Comparison of ENCODE assay signal across 16 cellular contexts in the genomic region with DNA sequence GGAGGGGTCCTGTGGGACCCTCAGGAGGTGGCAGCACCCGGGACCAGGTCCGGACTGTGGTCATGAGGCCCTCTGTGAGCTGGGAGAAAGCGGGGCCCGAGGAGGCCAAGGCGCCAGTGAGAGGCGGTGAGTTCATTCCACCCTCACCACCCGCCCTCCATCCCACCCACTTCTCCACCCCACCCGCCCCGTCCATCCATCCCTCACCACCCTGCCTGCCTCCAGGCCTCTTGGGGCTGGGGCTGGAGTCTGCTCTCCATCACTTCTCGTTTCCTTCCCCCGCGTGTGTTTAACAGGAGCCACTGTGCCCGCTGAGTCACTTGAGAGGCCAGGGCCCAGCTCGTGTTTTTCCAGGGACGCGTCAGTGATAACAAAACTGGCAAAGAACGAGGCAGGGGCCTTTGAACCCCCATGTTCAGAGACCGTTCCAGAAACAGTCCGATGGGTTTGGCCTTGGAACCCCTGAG. TPM values are rescaled to one million over a fixed set of nuclear protein-coding genes. Genes with fewer than 3 reads are reported as not detected.
DNase-seq lines count a peak whose midpoint lies in the region; ATAC-seq and TF ChIP-seq lines count a peak whose summit lies in the region.
"Had no signal": no experiment of that assay in that cellular context is flagged by ENCODE, and none has a peak within 500 bp of the region (broad histone marks: within the 10 kb centered on the region; RNA-seq: fewer than 3 reads in every experiment).

No MANE protein-coding gene starts in this region.

- DNase-seq in SK-N-SH (peak; percentile 79), NOMO-1 treated with dmso at 0.1 percent for 144 hours (lab: John Stamatoyannopoulos, UW; ENCODE audit: unreplicated experiment) (peak; percentile 19), epithelial cell of prostate (ENCODE audit: low read depth, low spot score) (no peak)
- DNase-seq in activated CD4-positive, CD25-positive, alpha-beta regulatory T cell treated with anti-CD3 and anti-CD28 coated beads, Interleukin-2, amount 50 U/mL, for 72 hours = no peak
- DNase-seq: activated CD4-positive, alpha-beta T cell treated with anti-CD3 and anti-CD28 coated beads for 1 hour; aorta; CD8-positive, alpha-beta memory T cell; GOT3; stimulated activated naive CD8-positive, alpha-beta T cell treated with anti-CD3 and anti-CD28 coated beads, Interleukin-15, amount 100 ng/mL, for 72 hours; T-cell had no signal

- no peak overlapping the region for H3K4me3 ChIP-seq in SK-N-SH (ENCODE audit: low read depth in 2 of 2, low read length in 1 of 2)

- CTCF ChIA-PET in SK-N-SH (lab: Yijun Ruan, JAX) = interaction anchor here (1.8 kb wide), 1 partner anchor 37 kb away, joined by 4 read pairs; no protein-coding TSS in a partner anchor

- no peaks in the 10 kb centered on the region for H3K9me3 Mint-ChIP-seq in stimulated activated memory B cell treated with anti-CD40 and anti-IgM and Interleukin-4, amounts not matched to agents 10 μg/mL and 1 μg/mL and 100 μg/mL, for 72 hours
- H3K9me3 Mint-ChIP-seq: CD8-positive, alpha-beta memory T cell; IgD-negative memory B cell; nephron; stimulated activated naive CD8-positive, alpha-beta T cell treated with anti-CD3 and anti-CD28 coated beads, Interleukin-15, amount 100 ng/mL, for 72 hours; T-cell had no signal

- H2AFZ ChIP-seq in SK-N-SH (ENCODE audit: low read depth) = no peak overlapping the region

- no peaks in the 10 kb centered on the region for H3K9me2 ChIP-seq in SK-N-SH

- no peaks in the 10 kb centered on the region for H3K27me3 Mint-ChIP-seq in stimulated activated memory B cell treated with anti-CD40 and anti-IgM and Interleukin-4, amounts not matched to agents 10 μg/mL and 1 μg/mL and 100 μg/mL, for 72 hours
- H3K27me3 Mint-ChIP-seq: CD8-positive, alpha-beta memory T cell; IgD-negative memory B cell; stimulated activated naive CD8-positive, alpha-beta T cell treated with anti-CD3 and anti-CD28 coated beads, Interleukin-15, amount 100 ng/mL, for 72 hours; T-cell had no signal

- H3K4me2 ChIP-seq in SK-N-SH = no peak overlapping the region

- peak overlapping the region; percentile 62 for H3K27ac Mint-ChIP-seq in stimulated activated memory B cell treated with anti-CD40 and anti-IgM and Interleukin-4, amounts not matched to agents 10 μg/mL and 1 μg/mL and 100 μg/mL, for 72 hours
- H3K27ac Mint-ChIP-seq: T-cell had no signal

- peaks cover 0 to 56% of the 10 kb centered on the region in 2 experiments; a peak in 1 of 4 replicates for H3K4me1 ChIP-seq in SK-N-SH (ENCODE audit: control insufficient read depth in 1 of 2, insufficient read depth in 2 of 2, low read depth in 1 of 2, low read length in 1 of 2)

- TF ChIP-seq CTCF in SK-N-SH (IDR thresholded peaks at IDR 0.05) = no peak

- no peaks in the 10 kb centered on the region for H4K20me1 ChIP-seq in SK-N-SH (ENCODE audit: insufficient read depth)

- H3K4me1 Mint-ChIP-seq in stimulated activated memory B cell treated with anti-CD40 and anti-IgM and Interleukin-4, amounts not matched to agents 10 μg/mL and 1 μg/mL and 100 μg/mL, for 72 hours = peaks cover 77% of the 10 kb centered on the region

- no peaks in the 10 kb centered on the region for H3K79me2 ChIP-seq in SK-N-SH (ENCODE audit: insufficient read depth)

- H3F3A ChIP-seq in SK-N-SH (replicated peaks; ENCODE audit: insufficient read depth) = no peaks in the 10 kb centered on the region

- no peak overlapping the region for H3K4me3 Mint-ChIP-seq in stimulated activated memory B cell treated with anti-CD40 and anti-IgM and Interleukin-4, amounts not matched to agents 10 μg/mL and 1 μg/mL and 100 μg/mL, for 72 hours
- H3K4me3 Mint-ChIP-seq: CD8-positive, alpha-beta memory T cell; stimulated activated naive CD8-positive, alpha-beta T cell treated with anti-CD3 and anti-CD28 coated beads, Interleukin-15, amount 100 ng/mL, for 72 hours; T-cell had no signal

- ATAC-seq in SK-N-SH treated with all-trans-retinoic acid at 6 μM for 48 hours (no peak), HG03135 (IDR thresholded peaks at IDR 0.05; ENCODE audit: unreplicated experiment) (no peak), HG03457 (IDR thresholded peaks at IDR 0.05; ENCODE audit: unreplicated experiment) (no peak)
- ATAC-seq in stimulated activated memory B cell treated with anti-CD40 and anti-IgM and Interleukin-4, amounts not matched to agents 10 μg/mL and 1 μg/mL and 100 μg/mL, for 72 hours = no peak
- ATAC-seq: stimulated activated naive CD8-positive, alpha-beta T cell treated with anti-CD3 and anti-CD28 coated beads, Interleukin-15, amount 100 ng/mL, for 72 hours had no signal

- TF ChIP-seq RAD21 in SK-N-SH (IDR thresholded peaks at IDR 0.05; ENCODE audit: low read length) = no peak

- H3K9me3 ChIP-seq in SK-N-SH = no peaks in the 10 kb centered on the region

- H3K36me3 Mint-ChIP-seq in stimulated activated memory B cell treated with anti-CD40 and anti-IgM and Interleukin-4, amounts not matched to agents 10 μg/mL and 1 μg/mL and 100 μg/mL, for 72 hours = peaks cover 71% of the 10 kb centered on the region

- no peak overlapping the region for H3K9ac ChIP-seq in SK-N-SH

- H3K27ac ChIP-seq in SK-N-SH (ENCODE audit: low read depth in 2 of 2, low read length in 1 of 2) = no peak overlapping the region; a peak in 1 of 4 replicates
- peak overlapping the region; percentile 79 for H3K27ac ChIP-seq in epithelial cell of prostate

- H3K36me3 ChIP-seq in SK-N-SH (replicated peaks in 1 of 2; ENCODE audit: control insufficient read depth in 1 of 2, insufficient read depth in 2 of 2, low read length in 1 of 2) = no peaks in the 10 kb centered on the region

- 71% methylated on average over 15 of the region's 19 CpGs for WGBS in SK-N-SH (ENCODE audit: low lambda C conversion rate)

- TF ChIP-seq EP300 in SK-N-SH (IDR thresholded peaks at IDR 0.05; ENCODE audit: borderline replicate concordance in 1 of 2, low read depth in 1 of 2, low read length in 1 of 2) = no peak

- POLR2A ChIA-PET in SK-N-SH (lab: Yijun Ruan, JAX) = no interaction called here

- H3K27me3 ChIP-seq in SK-N-SH (ENCODE audit: insufficient read depth) = no peaks in the 10 kb centered on the region

TF ChIP-seq in SK-N-SH, 30 proteins besides CTCF, POLR2A, EP300 and RAD21 (continues in another document):
- TF ChIP-seq PBX3 (IDR thresholded peaks at IDR 0.05) (no peak), TEAD4 (IDR thresholded peaks at IDR 0.05; ENCODE audit: borderline replicate concordance, insufficient read depth) (no peak), TCF12 (IDR thresholded peaks at IDR 0.05) (no peak), JUND (IDR thresholded peaks at IDR 0.05) (no peak), RFX5 (IDR thresholded peaks at IDR 0.05; ENCODE audit: low read length) (no peak), CHD2 (IDR thresholded peaks at IDR 0.05; ENCODE audit: low read length, partially characterized antibody) (no peak), TAF1 (IDR thresholded peaks at IDR 0.05; ENCODE audit: borderline replicate concordance, low read depth, low read length) (no peak), FOXJ3 (CRISPR knock-in tag; IDR thresholded peaks at IDR 0.05) (no peak)

TF ChIP-seq in SK-N-SH treated with all-trans-retinoic acid at 6 μM for 48 hours, 23 proteins besides CTCF, POLR2A, EP300 and RAD21:
- TF ChIP-seq POU6F1 (CRISPR knock-in tag; IDR thresholded peaks at IDR 0.05; ENCODE audit: borderline replicate concordance, low read depth) (no peak), TCF4 (CRISPR knock-in tag; IDR thresholded peaks at IDR 0.05; ENCODE audit: borderline replicate concordance) (no peak)

RNA-seq across cellular contexts. Expression of gene SH3TC1, which starts 6.2 kb away (rescaled TPM):
- 2.7 and 2.9 TPM in 2 replicates for polyA plus RNA-seq in SK-N-SH (2012; rRNA removed)
- polyA plus RNA-seq in SK-N-SH (2012; cell fraction: cytosol; rRNA removed) = 0.54 and 1.2 TPM in 2 replicates
- 8.4 and 11.3 TPM in 2 replicates for polyA plus RNA-seq in SK-N-SH (2012; cell fraction: nucleus; rRNA removed)

RNA-seq across cellular contexts. Expression of gene ABLIM2, which starts 46.7 kb away (rescaled TPM):
- 0.53 and 0.80 TPM in 2 replicates for polyA plus RNA-seq in SK-N-SH (2012; rRNA removed)
- polyA plus RNA-seq in SK-N-SH (2012; cell fraction: cytosol; rRNA removed) = 0.50 and 0.66 TPM in 2 replicates
- 1.1 and 4.2 TPM in 2 replicates for polyA plus RNA-seq in SK-N-SH (2012; cell fraction: nucleus; rRNA removed)

Comparison
In these comparisons a context has a peak if more than half of its experiments do, and no peak if none do; other contexts are left out.
1. DNase-seq: peak in SK-N-SH (single experiment) and NOMO-1 treated with dmso at 0.1 percent for 144 hours (single experiment); none in epithelial cell of prostate (single experiment) and activated CD4-positive, CD25-positive, alpha-beta regulatory T cell treated with anti-CD3 and anti-CD28 coated beads, Interleukin-2, amount 50 U/mL, for 72 hours (single experiment).